24 cellular contexts compared by ENCODE assay signal in the genomic region with DNA sequence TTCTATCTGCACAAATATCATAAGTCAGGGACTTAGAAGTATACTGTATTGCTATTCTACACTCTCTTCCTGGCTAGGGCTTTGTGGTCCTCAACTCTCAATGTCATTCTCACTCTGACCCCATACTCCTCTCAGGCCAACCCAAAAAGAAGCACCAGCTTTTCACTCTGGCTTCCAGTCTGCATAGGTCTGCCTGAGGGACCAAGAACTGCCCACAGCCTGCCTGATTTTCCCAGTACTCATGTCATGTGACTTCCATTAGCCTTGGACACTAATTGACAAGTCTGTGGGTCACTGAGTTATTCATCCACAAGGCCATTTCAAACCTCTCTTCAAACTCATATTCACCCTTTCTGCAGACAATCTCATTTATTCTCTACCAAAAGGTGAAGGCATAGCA. TPM values are rescaled to one million over a fixed set of nuclear protein-coding genes. Genes with fewer than 3 reads are reported as not detected.
DNase-seq lines count a peak whose midpoint lies in the region; ATAC-seq, FAIRE-seq and TF ChIP-seq lines count a peak whose summit lies in the region.
"Had no signal": no experiment of that assay in that cellular context is flagged by ENCODE, and none has a peak within 500 bp of the region (broad histone marks: within the 10 kb centered on the region; RNA-seq: fewer than 3 reads in every experiment).

No MANE protein-coding gene starts in this region.

- H3K4me3 Mint-ChIP-seq in activated naive CD4-positive, alpha-beta T cell treated with anti-CD3 and anti-CD28 coated beads, Interleukin-2, amount 50 U/mL, for 24 hours = no peak overlapping the region
- no peak overlapping the region for H3K4me3 Mint-ChIP-seq in nephron progenitor cell
- no peak overlapping the region for H3K4me3 Mint-ChIP-seq in mesothelial cell of epicardium
- H3K4me3 Mint-ChIP-seq: IgD-negative memory B cell; T-helper 1 cell treated with Interleukin-12 subunit alpha and Interleukin-12 subunit beta and Interleukin-4 antibody, amounts not matched to agents 30 μg/mL and 1 μg/mL, for 36 hours had no signal

- in situ Hi-C loops in K562 (cut with MboI) = no loop called here

- peaks cover 5% of the 10 kb centered on the region; the same call in 1 of the 3 replicates for H3K79me2 ChIP-seq in K562 (ENCODE audit: control insufficient read depth, insufficient read depth, low read length)

- POLR2A ChIA-PET in K562 (lab: Yijun Ruan, JAX) = interaction anchor here (0.6 to 2.6 kb wide), 11 partner anchors 10 to 63 kb away, joined by 3 to 12 read pairs (median 5); a partner anchor contains a TSS

- peaks cover 98% of the 10 kb centered on the region for H3K36me3 ChIP-seq in RWPE2 (ENCODE audit: low read depth)
- peaks cover 96% of the 10 kb centered on the region for H3K36me3 ChIP-seq in K562 (ENCODE audit: control insufficient read depth, insufficient read depth, low read length)

- H3K27ac Mint-ChIP-seq in activated naive CD4-positive, alpha-beta T cell treated with anti-CD3 and anti-CD28 coated beads, Interleukin-2, amount 50 U/mL, for 24 hours = peak overlapping the region; percentile 20
- peak overlapping the region; percentile 47 for H3K27ac Mint-ChIP-seq in nephron progenitor cell
- H3K27ac Mint-ChIP-seq in mesothelial cell of epicardium = no peak overlapping the region
- H3K27ac Mint-ChIP-seq: T-helper 1 cell treated with Interleukin-12 subunit alpha and Interleukin-12 subunit beta and Interleukin-4 antibody, amounts not matched to agents 30 μg/mL and 1 μg/mL, for 36 hours had no signal

- peaks cover 8% of the 10 kb centered on the region for H3K4me1 Mint-ChIP-seq in activated naive CD4-positive, alpha-beta T cell treated with anti-CD3 and anti-CD28 coated beads, Interleukin-2, amount 50 U/mL, for 24 hours
- H3K4me1 Mint-ChIP-seq in nephron progenitor cell = no peaks in the 10 kb centered on the region
- no peaks in the 10 kb centered on the region for H3K4me1 Mint-ChIP-seq in mesothelial cell of epicardium

- H3K36me3 Mint-ChIP-seq in activated naive CD4-positive, alpha-beta T cell treated with anti-CD3 and anti-CD28 coated beads, Interleukin-2, amount 50 U/mL, for 24 hours = peaks cover 18% of the 10 kb centered on the region
- peaks cover 66% of the 10 kb centered on the region for H3K36me3 Mint-ChIP-seq in nephron progenitor cell (ENCODE audit: low read depth)
- H3K36me3 Mint-ChIP-seq in mesothelial cell of epicardium = peaks cover 44% of the 10 kb centered on the region

- H3K9me3 ChIP-seq in RWPE2 (ENCODE audit: severe bottlenecking) = no peaks in the 10 kb centered on the region
- H3K9me3 ChIP-seq in K562 (replicated peaks; ENCODE audit: control insufficient read depth, insufficient read depth, low read depth, low read length) = no peaks in the 10 kb centered on the region
- H3K9me3 ChIP-seq: body of pancreas, suprapubic skin had no signal

- H3K27me3 ChIP-seq in RWPE2 (ENCODE audit: insufficient read depth, poor library complexity, severe bottlenecking) (no peaks in the 10 kb centered on the region), K562 (ENCODE audit: control insufficient read depth in 2 of 2, insufficient read depth in 2 of 2, low read length in 2 of 2) (no peaks in the 10 kb centered on the region)
- H3K27me3 ChIP-seq: body of pancreas, foreskin keratinocyte, suprapubic skin had no signal

- H3K4me1 ChIP-seq in RWPE2 (ENCODE audit: insufficient read depth, poor library complexity, severe bottlenecking) (no peaks in the 10 kb centered on the region), K562 (replicated peaks in 1 of 2; ENCODE audit: control insufficient read depth in 2 of 2, insufficient read depth in 2 of 2, low read length in 2 of 2) (no peaks in the 10 kb centered on the region)
- H3K4me1 ChIP-seq: body of pancreas, foreskin keratinocyte, suprapubic skin had no signal

- H3K4me2 ChIP-seq in K562 (ENCODE audit: insufficient read depth, low read length) = no peak overlapping the region

- H2AFZ ChIP-seq in K562 (ENCODE audit: low read depth, low read length) = no peak overlapping the region

- no peak for DNase-seq in activated naive CD4-positive, alpha-beta T cell (lab: John Stamatoyannopoulos, UW)
- no peak for DNase-seq in RWPE2 (ENCODE audit: low spot score)
- DNase-seq in K562 (ENCODE audit: extremely low read depth in 1 of 4, low spot score in 3 of 4) = no peak
- DNase-seq in nephron progenitor cell = no peak
- DNase-seq in mesothelial cell of epicardium (ENCODE audit: low spot score in 2 of 2, unreplicated experiment in 2 of 2) = no peak
- DNase-seq in NCI-H345 (lab: John Stamatoyannopoulos, UW) = no peak
- no peak for DNase-seq in DMS114 treated with DMSO at 0.1 percent for 48 hours (lab: John Stamatoyannopoulos, UW; ENCODE audit: unreplicated experiment)
- DNase-seq: activated gamma-delta T cell treated with Interleukin-2 at 50 U/mL for 16 hours; body of pancreas; cortex of kidney; foreskin keratinocyte; H7; hippocampal formation; midbrain; MM.1S; NCI-H1694; NCI-H748 treated with DMSO at 0.1 percent for 48 hours; SHP77 treated with DMSO at 0.1 percent for 48 hours; stimulated activated CD4-positive, alpha-beta T cell treated with anti-CD3 and anti-CD28 coated beads, Interleukin-4, amount 100 ng/mL, for 4 hours had no signal

- ATAC-seq in RWPE2 (ENCODE audit: low read depth) = 0 out of 3 replicates have a peak, but pooled peaks have one; percentile 12
- ATAC-seq in K562 = peak; percentile 32; the same call in 2 of the 3 replicates
- ATAC-seq: body of pancreas, foreskin keratinocyte had no signal

- no TSS peak for BruUV-seq in K562 (replicated peaks; lab: Mats Ljungman, UMichigan)

- no peak overlapping the region for H3K27ac ChIP-seq in RWPE2 (ENCODE audit: poor library complexity, severe bottlenecking)
- H3K27ac ChIP-seq in K562 (ENCODE audit: extremely low read depth, low read depth, low read length) = no peak overlapping the region
- H3K27ac ChIP-seq: body of pancreas, C4-2B, foreskin keratinocyte, suprapubic skin had no signal

- no peak; the same call in 1 of the 2 replicates for TF ChIP-seq POLR2A in K562 (conservative IDR thresholded peaks at IDR 0.05)

- TF ChIP-seq CTCF in RWPE2 (IDR thresholded peaks at IDR 0.05; ENCODE audit: poor library complexity, severe bottlenecking) (no peak), K562 (IDR thresholded peaks at IDR 0.05 in 2 of 3, conservative IDR thresholded peaks at IDR 0.05 in 1 of 3; ENCODE audit: insufficient read depth in 2 of 3, low read depth in 1 of 3, low read length in 3 of 3) (no peak), nephron progenitor cell (IDR thresholded peaks at IDR 0.05) (no peak), mesothelial cell of epicardium (IDR thresholded peaks at IDR 0.05; ENCODE audit: unreplicated experiment) (no peak)

- H3K9me3 Mint-ChIP-seq in activated naive CD4-positive, alpha-beta T cell treated with anti-CD3 and anti-CD28 coated beads, Interleukin-2, amount 50 U/mL, for 24 hours = no peaks in the 10 kb centered on the region
- H3K9me3 Mint-ChIP-seq in nephron progenitor cell = no peaks in the 10 kb centered on the region
- no peaks in the 10 kb centered on the region for H3K9me3 Mint-ChIP-seq in mesothelial cell of epicardium
- H3K9me3 Mint-ChIP-seq: IgD-negative memory B cell; T-helper 1 cell treated with Interleukin-12 subunit alpha and Interleukin-12 subunit beta and Interleukin-4 antibody, amounts not matched to agents 30 μg/mL and 1 μg/mL, for 36 hours had no signal

- intact Hi-C loops in K562 (cut with micrococcal nuclease) = no loop called here

- no peak for TF ChIP-seq RAD21 in K562 (CRISPR knock-in tag; conservative IDR thresholded peaks at IDR 0.05 in 1 of 2, IDR thresholded peaks at IDR 0.05 in 1 of 2)

- CTCF ChIA-PET in K562 (lab: Yijun Ruan, JAX; ENCODE audit: low intra/inter-chr PET ratio) = no interaction called here

- H3K27me3 Mint-ChIP-seq in activated naive CD4-positive, alpha-beta T cell treated with anti-CD3 and anti-CD28 coated beads, Interleukin-2, amount 50 U/mL, for 24 hours = no peaks in the 10 kb centered on the region
- H3K27me3 Mint-ChIP-seq in nephron progenitor cell (ENCODE audit: low read depth, poor library complexity) = no peaks in the 10 kb centered on the region
- H3K27me3 Mint-ChIP-seq in mesothelial cell of epicardium (ENCODE audit: low read depth) = no peaks in the 10 kb centered on the region
- H3K27me3 Mint-ChIP-seq: IgD-negative memory B cell had no signal

- no peak for FAIRE-seq in K562 (lab: Jason Lieb, UNC)

- H3K9ac ChIP-seq in K562 (ENCODE audit: insufficient read depth in 1 of 2, low read depth in 2 of 2, low read length in 2 of 2) = no peak overlapping the region

- no peaks in the 10 kb centered on the region for H3K9me1 ChIP-seq in K562 (ENCODE audit: control insufficient read depth, insufficient read depth, low read length)

- H4K20me1 ChIP-seq in K562 (replicated peaks; ENCODE audit: control insufficient read depth, insufficient read depth, low read length) = no peaks in the 10 kb centered on the region; the same call in 1 of the 2 replicates

- H3K4me3 ChIP-seq in RWPE2 (ENCODE audit: severe bottlenecking) (no peak overlapping the region), K562 (no peak overlapping the region)
- H3K4me3 ChIP-seq: body of pancreas, suprapubic skin had no signal

- no peak for TF ChIP-seq EP300 in K562 (IDR thresholded peaks at IDR 0.05; ENCODE audit: low read length)

RNA-seq across cellular contexts. Expression of a gene that starts 19.8 kb away (rescaled TPM):
- total RNA-seq in K562 (2011; cell fraction: chromatin; rRNA removed; ENCODE audit: low replicate concordance) = 64.6 and 120 TPM in 2 replicates
- total RNA-seq in K562 (2011; cell fraction: nucleolus; rRNA removed) = 41.2 and 44.6 TPM in 2 replicates
- total RNA-seq in K562 (2011; cell fraction: nucleoplasm; rRNA removed) = 67.7 and 74.3 TPM in 2 replicates
- total RNA-seq in K562 (2014; rRNA removed) = 58.6 and 61.2 TPM in 2 replicates
- 105 and 120 TPM in 2 replicates for total RNA-seq in K562 (2014; rRNA removed; fragmentation: Illumina TruSeq; extraction: Trizol)
- 84.4 and 92.9 TPM in 2 replicates for total RNA-seq in K562 (2015; rRNA removed; fragmentation: Illumina TruSeq; extraction: Trizol)
- 85.7 and 92.1 TPM in 2 replicates for total RNA-seq in K562 (2021)
- polyA plus RNA-seq in K562 (2011; rRNA removed) = 120 and 179 TPM in 2 replicates
- polyA plus RNA-seq in K562 (2011; cell fraction: cytosol; rRNA removed) = 46.2 and 77.3 TPM in 2 replicates
- polyA plus RNA-seq in K562 (2011; cell fraction: nucleus; rRNA removed) = 143 and 238 TPM in 2 replicates
- polyA plus RNA-seq in K562 (2012) = 104 and 147 TPM in 2 replicates
- polyA plus RNA-seq in K562 (2014; fragmentation: Illumina TruSeq; extraction: Trizol) = 96.8 and 116 TPM in 2 replicates
- 100 to 1,000 TPM; 169 to 209 TPM for polyA plus RNA-seq in K562 (2014; fragmentation: Nextera tagmentation; extraction: Ambion mirVana)
- 90.0 and 108 TPM in 2 replicates for polyA plus RNA-seq in K562 (2014; rRNA removed)
- 60.2 and 77.9 TPM in 2 replicates for polyA minus RNA-seq in K562 (2011; rRNA and poly(A)+ RNA removed)
- 19.1 and 40.1 TPM in 2 replicates for polyA minus RNA-seq in K562 (2011; cell fraction: cytosol; rRNA and poly(A)+ RNA removed)
- 22.1 and 32.7 TPM in 2 replicates for polyA minus RNA-seq in K562 (2011; cell fraction: nucleus; rRNA and poly(A)+ RNA removed)
- total RNA-seq in mesothelial cell of epicardium = 64.0 to 68.6 TPM (median 65.1 TPM) in 3 replicates

RNA-seq across cellular contexts. Expression of a gene that starts 27.6 kb away (rescaled TPM):
- 55.1 and 197 TPM in 2 replicates for total RNA-seq in K562 (2011; cell fraction: chromatin; rRNA removed; ENCODE audit: low replicate concordance)
- total RNA-seq in K562 (2011; cell fraction: nucleolus; rRNA removed) = 30.4 and 35.0 TPM in 2 replicates
- 55.2 and 90.0 TPM in 2 replicates for total RNA-seq in K562 (2011; cell fraction: nucleoplasm; rRNA removed)
- total RNA-seq in K562 (2014; rRNA removed) = 62.5 and 64.6 TPM in 2 replicates
- total RNA-seq in K562 (2014; rRNA removed; fragmentation: Illumina TruSeq; extraction: Trizol) = 134 and 141 TPM in 2 replicates
- 142 and 152 TPM in 2 replicates for total RNA-seq in K562 (2015; rRNA removed; fragmentation: Illumina TruSeq; extraction: Trizol)
- total RNA-seq in K562 (2021) = 82.9 and 92.1 TPM in 2 replicates
- 65.2 and 86.9 TPM in 2 replicates for polyA plus RNA-seq in K562 (2011; rRNA removed)
- 11.7 and 12.3 TPM in 2 replicates for polyA plus RNA-seq in K562 (2011; cell fraction: cytosol; rRNA removed)
- polyA plus RNA-seq in K562 (2011; cell fraction: nucleus; rRNA removed) = 93.5 and 113 TPM in 2 replicates
- 49.1 and 68.8 TPM in 2 replicates for polyA plus RNA-seq in K562 (2012)
- 121 and 157 TPM in 2 replicates for polyA plus RNA-seq in K562 (2014; fragmentation: Illumina TruSeq; extraction: Trizol)
- 10 to 100 TPM; 40.2 to 40.4 TPM for polyA plus RNA-seq in K562 (2014; fragmentation: Nextera tagmentation; extraction: Ambion mirVana)
- polyA plus RNA-seq in K562 (2014; rRNA removed) = 97.3 and 118 TPM in 2 replicates
- 52.3 and 65.5 TPM in 2 replicates for polyA minus RNA-seq in K562 (2011; rRNA and poly(A)+ RNA removed)
- 13.1 and 15.6 TPM in 2 replicates for polyA minus RNA-seq in K562 (2011; cell fraction: cytosol; rRNA and poly(A)+ RNA removed)
- 42.9 and 53.8 TPM in 2 replicates for polyA minus RNA-seq in K562 (2011; cell fraction: nucleus; rRNA and poly(A)+ RNA removed)
- 31.1 to 36.0 TPM (median 31.1 TPM) in 3 replicates for total RNA-seq in mesothelial cell of epicardium

RNA-seq across cellular contexts. Expression of a gene that starts 30.4 kb away (rescaled TPM):
- total RNA-seq in K562 (2011; cell fraction: chromatin; rRNA removed; ENCODE audit: low replicate concordance) = 67.8 and 126 TPM in 2 replicates
- total RNA-seq in K562 (2011; cell fraction: nucleolus; rRNA removed) = 33.0 and 45.1 TPM in 2 replicates
- 84.2 and 96.5 TPM in 2 replicates for total RNA-seq in K562 (2011; cell fraction: nucleoplasm; rRNA removed)
- total RNA-seq in K562 (2014; rRNA removed) = 300 and 362 TPM in 2 replicates
- 511 and 556 TPM in 2 replicates for total RNA-seq in K562 (2014; rRNA removed; fragmentation: Illumina TruSeq; extraction: Trizol)
- total RNA-seq in K562 (2015; rRNA removed; fragmentation: Illumina TruSeq; extraction: Trizol) = 468 and 484 TPM in 2 replicates
- total RNA-seq in K562 (2021) = 316 and 323 TPM in 2 replicates
- 247 and 465 TPM in 2 replicates for polyA plus RNA-seq in K562 (2011; rRNA removed)
- polyA plus RNA-seq in K562 (2011; cell fraction: cytosol; rRNA removed) = 128 and 155 TPM in 2 replicates
- polyA plus RNA-seq in K562 (2011; cell fraction: nucleus; rRNA removed) = 85.4 and 98.2 TPM in 2 replicates
- 290 and 472 TPM in 2 replicates for polyA plus RNA-seq in K562 (2012)
- polyA plus RNA-seq in K562 (2014; fragmentation: Illumina TruSeq; extraction: Trizol) = 509 and 567 TPM in 2 replicates
- polyA plus RNA-seq in K562 (2014; fragmentation: Nextera tagmentation; extraction: Ambion mirVana) = 1,000 to 10,000 TPM in 1 of 2 experiments, 100 to 1,000 TPM in 1; 861 to 1,105 TPM
- 383 and 534 TPM in 2 replicates for polyA plus RNA-seq in K562 (2014; rRNA removed)
- 274 and 443 TPM in 2 replicates for polyA minus RNA-seq in K562 (2011; rRNA and poly(A)+ RNA removed)
- 58.8 and 124 TPM in 2 replicates for polyA minus RNA-seq in K562 (2011; cell fraction: cytosol; rRNA and poly(A)+ RNA removed)
- 18.4 and 35.9 TPM in 2 replicates for polyA minus RNA-seq in K562 (2011; cell fraction: nucleus; rRNA and poly(A)+ RNA removed)
- 86.5 to 89.0 TPM (median 87.0 TPM) in 3 replicates for total RNA-seq in mesothelial cell of epicardium
